9 cellular contexts compared by ENCODE assay signal in the genomic region with DNA sequence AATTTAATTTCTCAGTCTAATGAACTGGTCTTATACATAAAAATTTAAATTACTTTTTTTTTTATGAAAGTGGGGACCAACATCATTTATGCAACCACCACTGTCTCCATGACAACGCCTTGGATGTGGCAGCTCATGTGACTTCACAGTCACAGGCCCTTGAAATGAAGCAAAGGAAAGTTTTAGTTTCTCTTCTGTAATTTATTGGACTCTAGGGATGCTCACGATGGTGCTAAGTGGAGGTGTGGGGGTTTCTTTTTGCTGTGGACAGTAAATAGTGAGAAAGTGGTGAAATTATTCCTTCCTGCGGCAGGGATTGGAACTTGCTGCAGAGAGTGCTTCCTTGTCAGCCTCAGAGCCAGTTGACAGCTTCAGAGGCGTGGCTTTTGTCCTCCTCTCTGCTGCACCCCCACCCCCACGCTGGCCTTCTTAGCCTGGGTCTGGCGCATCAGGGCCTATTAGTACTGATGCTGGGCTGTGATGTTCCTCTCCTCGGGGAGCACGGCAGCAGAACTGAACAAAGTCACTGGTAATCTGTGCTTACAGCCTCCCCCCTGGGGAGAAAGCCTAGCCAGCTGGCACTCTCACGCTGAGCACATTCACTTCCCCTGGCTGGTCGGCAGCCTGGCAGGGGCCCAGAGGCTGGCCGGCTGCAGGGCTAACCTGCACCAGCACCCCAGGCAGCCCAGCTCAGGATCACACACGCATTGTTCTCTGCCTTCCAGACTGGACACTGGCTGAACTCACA.
DNase-seq lines count a peak whose midpoint lies in the region; ATAC-seq and TF ChIP-seq lines count a peak whose summit lies in the region.
"Had no signal": no experiment of that assay in that cellular context is flagged by ENCODE, and none has a peak within 500 bp of the region (broad histone marks: within the 10 kb centered on the region; RNA-seq: fewer than 3 reads in every experiment).

No MANE protein-coding gene starts in this region.

- TF ChIP-seq CTCF in GM06990 (IDR thresholded peaks at IDR 0.05; ENCODE audit: insufficient read depth, low read length, poor library complexity, severe bottlenecking) (no peak), cardiac fibroblast (IDR thresholded peaks at IDR 0.05; ENCODE audit: low read depth, low read length) (no peak), lower lobe of right lung (IDR thresholded peaks at IDR 0.05) (no peak), uterus (IDR thresholded peaks at IDR 0.05) (no peak)

- intact Hi-C loops in lower lobe of right lung (cut with DNase I) = no loop called here
- intact Hi-C loops in uterus (cut with DNase I; ENCODE audit: low total_unique reads) = no loop called here
- intact Hi-C loops in activated T-helper 1 cell treated with anti-CD3 and anti-CD28 coated beads, Interleukin-12 subunit alpha, Interleukin-12 subunit beta, Interleukin-2, Interleukin-4 antibody, amounts not matched to agents 30 ng/mL and 10 ng/mL and 1 ng/mL, durations not matched to agents 14 hours and 24 hours and 36 hours (cut with micrococcal nuclease) = no loop called here

- no peaks in the 10 kb centered on the region for H3K36me3 Mint-ChIP-seq in activated T-helper 1 cell treated with anti-CD3 and anti-CD28 coated beads, Interleukin-12 subunit alpha, Interleukin-12 subunit beta, Interleukin-2, Interleukin-4 antibody, amounts not matched to agents 30 ng/mL and 10 ng/mL and 1 ng/mL, durations not matched to agents 14 hours and 24 hours and 36 hours (ENCODE audit: low read depth)
- H3K36me3 Mint-ChIP-seq: activated naive CD4-positive, alpha-beta T cell treated with anti-CD3 and anti-CD28 coated beads, Interleukin-2, amount 50 U/mL, for 24 hours had no signal

- no peak overlapping the region for H3K4me3 Mint-ChIP-seq in activated T-helper 1 cell treated with anti-CD3 and anti-CD28 coated beads, Interleukin-12 subunit alpha, Interleukin-12 subunit beta, Interleukin-2, Interleukin-4 antibody, amounts not matched to agents 30 ng/mL and 10 ng/mL and 1 ng/mL, durations not matched to agents 14 hours and 24 hours and 36 hours
- H3K4me3 Mint-ChIP-seq: activated naive CD4-positive, alpha-beta T cell treated with anti-CD3 and anti-CD28 coated beads, Interleukin-2, amount 50 U/mL, for 24 hours had no signal

- H3K4me1 ChIP-seq in lower lobe of right lung (no peaks in the 10 kb centered on the region), uterus (no peaks in the 10 kb centered on the region)

- no peaks in the 10 kb centered on the region for H3K27me3 Mint-ChIP-seq in activated T-helper 1 cell treated with anti-CD3 and anti-CD28 coated beads, Interleukin-12 subunit alpha, Interleukin-12 subunit beta, Interleukin-2, Interleukin-4 antibody, amounts not matched to agents 30 ng/mL and 10 ng/mL and 1 ng/mL, durations not matched to agents 14 hours and 24 hours and 36 hours (ENCODE audit: insufficient read depth)
- H3K27me3 Mint-ChIP-seq: activated naive CD4-positive, alpha-beta T cell treated with anti-CD3 and anti-CD28 coated beads, Interleukin-2, amount 50 U/mL, for 24 hours had no signal

- H3K9me3 Mint-ChIP-seq in activated T-helper 1 cell treated with anti-CD3 and anti-CD28 coated beads, Interleukin-12 subunit alpha, Interleukin-12 subunit beta, Interleukin-2, Interleukin-4 antibody, amounts not matched to agents 30 ng/mL and 10 ng/mL and 1 ng/mL, durations not matched to agents 14 hours and 24 hours and 36 hours = no peaks in the 10 kb centered on the region
- H3K9me3 Mint-ChIP-seq: activated naive CD4-positive, alpha-beta T cell treated with anti-CD3 and anti-CD28 coated beads, Interleukin-2, amount 50 U/mL, for 24 hours had no signal

- H3K36me3 ChIP-seq in GM06990 (ENCODE audit: control insufficient read depth, insufficient read depth, low read length) (no peaks in the 10 kb centered on the region), lower lobe of right lung (no peaks in the 10 kb centered on the region), uterus (no peaks in the 10 kb centered on the region)

- TF ChIP-seq POLR2A in uterus (IDR thresholded peaks at IDR 0.05) = no peak

- DNase-seq in GM06990 (ENCODE audit: extremely low read depth, insufficient read length) (peak; percentile 36), NCI-H2081 (lab: John Stamatoyannopoulos, UW) (peak; percentile 96 to 99), cardiac fibroblast (ENCODE audit: low read depth in 2 of 2) (peak; percentile 2 to 75), lower lobe of right lung (no peak), uterus (peak; percentile 45 to 72)
- no peak for DNase-seq in activated T-helper 1 cell treated with anti-CD3 and anti-CD28 coated beads, Interleukin-12 subunit alpha, Interleukin-12 subunit beta, Interleukin-2, Interleukin-4 antibody, amounts not matched to agents 30 ng/mL and 10 ng/mL and 1 ng/mL, durations not matched to agents 14 hours and 24 hours and 36 hours (ENCODE audit: low spot score)

- no peak overlapping the region for H3K27ac ChIP-seq in lower lobe of right lung
- no peak overlapping the region for H3K27ac ChIP-seq in uterus

- H3K9me3 ChIP-seq in lower lobe of right lung = no peaks in the 10 kb centered on the region
- no peaks in the 10 kb centered on the region for H3K9me3 ChIP-seq in uterus

- ATAC-seq in lower lobe of right lung (peak; percentile 45 to 53), GM18873 (IDR thresholded peaks at IDR 0.05; ENCODE audit: low FRiP score, unreplicated experiment) (no peak), GM19395 (IDR thresholded peaks at IDR 0.05; ENCODE audit: unreplicated experiment) (no peak)

- no peak overlapping the region for H3K27ac Mint-ChIP-seq in activated T-helper 1 cell treated with anti-CD3 and anti-CD28 coated beads, Interleukin-12 subunit alpha, Interleukin-12 subunit beta, Interleukin-2, Interleukin-4 antibody, amounts not matched to agents 30 ng/mL and 10 ng/mL and 1 ng/mL, durations not matched to agents 14 hours and 24 hours and 36 hours
- H3K27ac Mint-ChIP-seq: activated naive CD4-positive, alpha-beta T cell treated with anti-CD3 and anti-CD28 coated beads, Interleukin-2, amount 50 U/mL, for 24 hours had no signal

- H3K4me3 ChIP-seq in GM06990 (replicated peaks; ENCODE audit: low read depth, low read length) (no peak overlapping the region), cardiac fibroblast (replicated peaks in 1 of 2; ENCODE audit: low read depth in 2 of 2, low read length in 2 of 2) (no peak overlapping the region), lower lobe of right lung (no peak overlapping the region), uterus (no peak overlapping the region)

- H3K27me3 ChIP-seq in GM06990 (replicated peaks; ENCODE audit: control insufficient read depth, insufficient read depth, low read length) = no peaks in the 10 kb centered on the region
- H3K27me3 ChIP-seq in lower lobe of right lung (ENCODE audit: low read depth) = no peaks in the 10 kb centered on the region
- H3K27me3 ChIP-seq in uterus = no peaks in the 10 kb centered on the region

- no peaks in the 10 kb centered on the region for H3K4me1 Mint-ChIP-seq in activated T-helper 1 cell treated with anti-CD3 and anti-CD28 coated beads, Interleukin-12 subunit alpha, Interleukin-12 subunit beta, Interleukin-2, Interleukin-4 antibody, amounts not matched to agents 30 ng/mL and 10 ng/mL and 1 ng/mL, durations not matched to agents 14 hours and 24 hours and 36 hours (ENCODE audit: low read depth)
- H3K4me1 Mint-ChIP-seq: activated naive CD4-positive, alpha-beta T cell treated with anti-CD3 and anti-CD28 coated beads, Interleukin-2, amount 50 U/mL, for 24 hours had no signal

Comparison
In these comparisons a context has a peak if more than half of its experiments do, and no peak if none do; other contexts are left out.
1. DNase-seq: peak in GM06990 (single experiment), NCI-H2081 (2 of 2), cardiac fibroblast (2 of 2) and uterus (2 of 2); none in lower lobe of right lung (single experiment) and activated T-helper 1 cell treated with anti-CD3 and anti-CD28 coated beads, Interleukin-12 subunit alpha, Interleukin-12 subunit beta, Interleukin-2, Interleukin-4 antibody, amounts not matched to agents 30 ng/mL and 10 ng/mL and 1 ng/mL, durations not matched to agents 14 hours and 24 hours and 36 hours (single experiment).
2. ATAC-seq: peak in lower lobe of right lung (2 of 2); none in GM18873 (single experiment) and GM19395 (single experiment).